Comparison of ENCODE assay signal across 1 cellular context in genomic region chr4:109750652-109751244, GRCh38.
TF ChIP-seq lines count a peak whose summit lies in the region.

No MANE protein-coding gene starts in this region.

TF ChIP-seq in K562, 482 proteins besides CTCF, POLR2A, EP300 and RAD21 (continued from another document):
- no peak for TF ChIP-seq ELK3 (CRISPR knock-in tag; IDR thresholded peaks at IDR 0.05)
- no peak for TF ChIP-seq E2F8 (IDR thresholded peaks at IDR 0.05; ENCODE audit: low read depth, partially characterized antibody)
- no peak for TF ChIP-seq CLOCK (CRISPR knock-in tag; IDR thresholded peaks at IDR 0.05; ENCODE audit: borderline replicate concordance)
- TF ChIP-seq BACH1 (tag; IDR thresholded peaks at IDR 0.05) = 0 out of 2 replicates have a peak, but pooled peaks have one; percentile 64
- TF ChIP-seq PURB (CRISPR knock-in tag; IDR thresholded peaks at IDR 0.05; ENCODE audit: low read depth) = no peak
- TF ChIP-seq CHAMP1 (IDR thresholded peaks at IDR 0.05) = no peak
- no peak for TF ChIP-seq ZNF232 (CRISPR knock-in tag; IDR thresholded peaks at IDR 0.05)
- peak in 1 of 3 experiments; percentile 53 for TF ChIP-seq YY1 (IDR thresholded peaks at IDR 0.05; ENCODE audit: borderline replicate concordance in 1 of 3, control insufficient read depth in 1 of 3, extremely low read depth in 1 of 3, insufficient read depth in 3 of 3, insufficient read length in 1 of 3, insufficient replicate concordance in 2 of 3, low read depth in 1 of 3, low read length in 2 of 3)
- TF ChIP-seq KLF6 (CRISPR knock-in tag; IDR thresholded peaks at IDR 0.05; ENCODE audit: borderline replicate concordance) = peak; percentile 67; the same call in 1 of the 2 replicates
- 0 out of 2 replicates have a peak, but pooled peaks have one; percentile 39 for TF ChIP-seq ZNF197 (CRISPR knock-in tag; IDR thresholded peaks at IDR 0.05; ENCODE audit: low read depth)
- TF ChIP-seq HINFP (tag; conservative IDR thresholded peaks at IDR 0.05; ENCODE audit: low read depth) = 0 out of 2 replicates have a peak, but pooled peaks have one; percentile 43
- TF ChIP-seq ZNF740 (CRISPR knock-in tag; IDR thresholded peaks at IDR 0.05) = no peak
- peak in 1 of 2 experiments; percentile 53; a peak in 1 of 4 replicates for TF ChIP-seq ZNF740 (tag; IDR thresholded peaks at IDR 0.05)
- TF ChIP-seq ID3 (CRISPR knock-in tag; IDR thresholded peaks at IDR 0.05) = no peak
- TF ChIP-seq ID3 (tag; IDR thresholded peaks at IDR 0.05) = 0 out of 2 replicates have a peak, but pooled peaks have one; percentile 45
- peak; percentile 60 for TF ChIP-seq ARID1B (IDR thresholded peaks at IDR 0.05)
- TF ChIP-seq RBM17 (IDR thresholded peaks at IDR 0.05; ENCODE audit: borderline replicate concordance, low read depth, low read length) = no peak
